In the genomic region with DNA sequence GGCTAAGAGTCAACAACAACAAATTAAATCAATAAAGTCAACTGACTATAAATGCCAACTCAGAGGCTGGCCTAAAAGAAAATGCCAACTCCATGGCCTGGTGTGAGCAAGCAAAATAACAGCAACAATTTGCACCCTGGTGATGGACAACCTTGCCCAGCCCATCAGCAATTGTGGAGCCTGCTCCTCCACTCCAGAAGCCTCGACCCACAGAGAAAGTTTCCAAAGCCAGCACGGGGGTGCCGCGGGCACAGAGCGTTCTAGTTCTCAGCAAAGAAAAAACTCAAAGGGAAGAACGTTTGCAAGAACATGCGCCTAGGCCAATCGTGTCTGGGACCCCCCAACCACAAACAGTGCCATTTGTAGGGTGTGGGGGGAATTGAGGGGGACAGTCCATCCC, we compare ENCODE assay signal across 14 cellular contexts. TPM values are rescaled to one million over a fixed set of nuclear protein-coding genes. Genes with fewer than 3 reads are reported as not detected.
A peak's percentile ranks its signal among the peaks of the same experiment; 100 is the strongest.
DNase-seq lines count a peak whose midpoint lies in the region; ATAC-seq and TF ChIP-seq lines count a peak whose summit lies in the region.
"Had no signal": no experiment of that assay in that cellular context is flagged by ENCODE, and none has a peak within 500 bp of the region (broad histone marks: within the 10 kb centered on the region; RNA-seq: fewer than 3 reads in every experiment).

No MANE protein-coding gene starts in this region.

- no peak overlapping the region for H3K18ac ChIP-seq in trophoblast cell (ENCODE audit: low read length)

- H3K9ac ChIP-seq in trophoblast cell (ENCODE audit: low read length), result no peak overlapping the region

- no peak overlapping the region for H3K4me3 Mint-ChIP-seq in GM23338

- peaks cover 20% of the 10 kb centered on the region for H3K27me3 Mint-ChIP-seq in GM23338 (ENCODE audit: insufficient read depth, low read depth, poor library complexity)

- H3K4ac ChIP-seq in trophoblast cell (ENCODE audit: low read depth, low read length), result peak overlapping the region; percentile 72

- DNase-seq in GM23338 (ENCODE audit: low spot score) (no peak), RWPE1 (ENCODE audit: low spot score) (no peak), trophoblast cell (no peak), COLO668 (lab: John Stamatoyannopoulos, UW; ENCODE audit: unreplicated experiment) (no peak)
- DNase-seq: BE2C, H7, Kasumi-1, NCI-H1105 treated with DMSO at 0.1 percent for 48 hours, NCI-H187, NCI-H446 treated with DMSO at 0.1 percent for 48 hours, NCI-H774 had no signal

- H2AK5ac ChIP-seq in trophoblast cell (ENCODE audit: low read length), result no peak overlapping the region

- H3K4me2 ChIP-seq in GM23338 (no peak overlapping the region), trophoblast cell (ENCODE audit: low read length) (no peak overlapping the region)

- peak overlapping the region; percentile 72; the same call in 1 of the 2 replicates for H3K27ac Mint-ChIP-seq in GM23338

- H3K23ac ChIP-seq in trophoblast cell (ENCODE audit: low read length), result no peak overlapping the region

- CTCF ChIA-PET in RWPE1 (lab: Yijun Ruan, JAX), result no interaction called here

- ATAC-seq in GM23338 (no peak), HG02970 (IDR thresholded peaks at IDR 0.05; ENCODE audit: low FRiP score, unreplicated experiment) (no peak), HG02938 (IDR thresholded peaks at IDR 0.05; ENCODE audit: unreplicated experiment) (no peak)

- no peak overlapping the region for H2BK120ac ChIP-seq in trophoblast cell (ENCODE audit: insufficient read depth, low read length, poor library complexity)

- H2BK5ac ChIP-seq in trophoblast cell (ENCODE audit: low read depth, low read length, poor library complexity), result no peak overlapping the region

- H2AFZ ChIP-seq in GM23338, result no peak overlapping the region
- H2AFZ ChIP-seq in trophoblast cell (ENCODE audit: insufficient read depth, low read length, poor library complexity), result no peak overlapping the region

- H3K14ac ChIP-seq in trophoblast cell (ENCODE audit: low read length), result no peak overlapping the region

- no peaks in the 10 kb centered on the region for H3K9me3 Mint-ChIP-seq in GM23338

- H3K79me1 ChIP-seq in trophoblast cell (ENCODE audit: low read length), result peaks cover 4% of the 10 kb centered on the region

- no peak overlapping the region for H4K12ac ChIP-seq in trophoblast cell (ENCODE audit: low read depth, low read length)

- H3K4me3 ChIP-seq in GM23338 (no peak overlapping the region), trophoblast cell (ENCODE audit: low read depth, low read length) (no peak overlapping the region)

- no peak overlapping the region for H2BK12ac ChIP-seq in trophoblast cell (ENCODE audit: low read length)

- H4K8ac ChIP-seq in trophoblast cell (ENCODE audit: low read depth, low read length), result no peak overlapping the region

- peaks cover 46% of the 10 kb centered on the region for H3K4me1 Mint-ChIP-seq in GM23338

- H3K36me3 ChIP-seq in GM23338 (ENCODE audit: insufficient read depth) (no peaks in the 10 kb centered on the region), trophoblast cell (ENCODE audit: control insufficient read depth in 1 of 2, insufficient read depth in 2 of 2, low read length in 2 of 2) (peaks cover 0 to 3% of the 10 kb centered on the region in 2 experiments)
- H3K36me3 ChIP-seq: BE2C had no signal

- no peaks in the 10 kb centered on the region for H3K27me3 ChIP-seq in GM23338 (ENCODE audit: insufficient read depth)
- no peaks in the 10 kb centered on the region for H3K27me3 ChIP-seq in trophoblast cell (ENCODE audit: insufficient read depth, low read length)
- H3K27me3 ChIP-seq: BE2C had no signal

- peaks cover 1% of the 10 kb centered on the region for H3K9me3 ChIP-seq in trophoblast cell (ENCODE audit: insufficient read depth, low read depth, low read length)
- H3K9me3 ChIP-seq: BE2C had no signal

- peaks cover 51% of the 10 kb centered on the region for H4K20me1 ChIP-seq in GM23338 (replicated peaks; ENCODE audit: insufficient read depth)

- no peaks in the 10 kb centered on the region for H3K9me2 ChIP-seq in GM23338 (ENCODE audit: insufficient read depth)

- H3K36me3 Mint-ChIP-seq in GM23338 (ENCODE audit: low read depth), result peaks cover 7% of the 10 kb centered on the region; the same call in 2 of the 3 replicates

- WGBS in trophoblast cell (ENCODE audit: extremely low coverage, insufficient coverage, insufficient read length), result no CpG with 5 or more reads among the region's 8 CpGs

- H3K27ac ChIP-seq in GM23338 (ENCODE audit: low read depth) (no peak overlapping the region), RWPE1 (peak overlapping the region; percentile 78), cingulate gyrus (ENCODE audit: low read depth, low read length) (peak overlapping the region; percentile 83), trophoblast cell (ENCODE audit: low read depth, low read length) (no peak overlapping the region)

- H4K91ac ChIP-seq in trophoblast cell (ENCODE audit: low read depth, low read length), result no peak overlapping the region

- POLR2A ChIA-PET in RWPE1 (lab: Yijun Ruan, JAX; ENCODE audit: low non-redundant PET), result no interaction called here

- no peaks in the 10 kb centered on the region; the same call in 1 of the 2 replicates for H3F3A ChIP-seq in GM23338 (replicated peaks; ENCODE audit: low read depth)

- H3K4me1 ChIP-seq in GM23338 (ENCODE audit: insufficient read depth), result peaks cover 35% of the 10 kb centered on the region
- H3K4me1 ChIP-seq in trophoblast cell (ENCODE audit: control insufficient read depth in 1 of 2, insufficient read depth in 2 of 2, low read length in 2 of 2), result peaks cover 35 to 42% of the 10 kb centered on the region in 2 experiments

- TF ChIP-seq CTCF in GM23338 (conservative IDR thresholded peaks at IDR 0.05; ENCODE audit: low read depth in 2 of 2) (no peak), RWPE1 (conservative IDR thresholded peaks at IDR 0.05; ENCODE audit: low read depth) (no peak)

- H3K79me2 ChIP-seq in GM23338 (replicated peaks; ENCODE audit: insufficient read depth) (peaks cover 100% of the 10 kb centered on the region), trophoblast cell (ENCODE audit: control insufficient read depth, insufficient read depth, low read length, poor library complexity) (peaks cover 27% of the 10 kb centered on the region)

TF ChIP-seq in GM23338, 12 proteins besides CTCF, POLR2A, EP300 and RAD21 (continues in another document):
- TF ChIP-seq EZH2phosphoT487 (IDR thresholded peaks at IDR 0.05; ENCODE audit: unreplicated experiment) (no peak), JUNB (IDR thresholded peaks at IDR 0.05; ENCODE audit: unreplicated experiment) (no peak), ZNF331 (CRISPR knock-in tag; IDR thresholded peaks at IDR 0.05; ENCODE audit: low read depth) (no peak), STAT1 (IDR thresholded peaks at IDR 0.05; ENCODE audit: unreplicated experiment) (no peak), ZNF114 (CRISPR knock-in tag; IDR thresholded peaks at IDR 0.05) (no peak), CREB1 (CRISPR knock-in tag; IDR thresholded peaks at IDR 0.05; ENCODE audit: low read depth) (no peak), EZH2 (IDR thresholded peaks at IDR 0.05; ENCODE audit: low read depth, unreplicated experiment) (no peak), POLR2AphosphoS5 (IDR thresholded peaks at IDR 0.05; ENCODE audit: low read depth) (no peak)

RNA-seq across cellular contexts. Expression of a gene that starts 11.3 kb away (rescaled TPM):
- total RNA-seq in GM23338 (2014; rRNA removed; shearing (Covaris generic)), result 23.9 and 25.7 TPM in 2 replicates
- 31.3 and 32.5 TPM in 2 replicates for polyA plus RNA-seq in GM23338 (2016; fragmentation: Nextera tagmentation; extraction: Ambion mirVana)
- polyA plus RNA-seq in trophoblast cell (2013), result 18.1 and 19.9 TPM in 2 replicates

RNA-seq across cellular contexts. Expression of a gene that starts 35.5 kb away (rescaled TPM):
- total RNA-seq in GM23338 (2014; rRNA removed; shearing (Covaris generic)), result 0.66 TPM in 1 of 2 replicates, not detected in the other
- 0.42 and 0.73 TPM in 2 replicates for polyA plus RNA-seq in GM23338 (2016; fragmentation: Nextera tagmentation; extraction: Ambion mirVana)
- 0.12 and 0.25 TPM in 2 replicates for polyA plus RNA-seq in trophoblast cell (2013)

RNA-seq across cellular contexts. Expression of a gene that starts 35.7 kb away (rescaled TPM):
- 4.0 and 5.9 TPM in 2 replicates for total RNA-seq in GM23338 (2014; rRNA removed; shearing (Covaris generic))
- polyA plus RNA-seq in GM23338 (2016; fragmentation: Nextera tagmentation; extraction: Ambion mirVana), result 1.5 and 2.5 TPM in 2 replicates
- 2.6 and 2.7 TPM in 2 replicates for polyA plus RNA-seq in trophoblast cell (2013)

Comparison
In these comparisons a context has a peak if more than half of its experiments do, and no peak if none do; other contexts are left out.
1. H3K27ac ChIP-seq: peak in RWPE1 (single experiment) and cingulate gyrus (single experiment); none in GM23338 (single experiment) and trophoblast cell (single experiment).